ENCODE assay signal across 1 cellular context in genomic region chr4:145125396-145125795, GRCh38.
TF ChIP-seq lines count a peak whose summit lies in the region.

No MANE protein-coding gene starts in this region.

TF ChIP-seq in GM12878, 131 proteins besides CTCF, POLR2A, EP300 and RAD21:
- TF ChIP-seq CHD2 (IDR thresholded peaks at IDR 0.05; ENCODE audit: borderline replicate concordance, low read depth, low read length) (no peak), SRF (IDR thresholded peaks at IDR 0.05; ENCODE audit: low read depth in 2 of 2, low read length in 2 of 2) (no peak), SIX5 (IDR thresholded peaks at IDR 0.05; ENCODE audit: low read depth, low read length, severe bottlenecking) (no peak), ZNF24 (IDR thresholded peaks at IDR 0.05) (no peak)
- TF ChIP-seq, protein P1, sequence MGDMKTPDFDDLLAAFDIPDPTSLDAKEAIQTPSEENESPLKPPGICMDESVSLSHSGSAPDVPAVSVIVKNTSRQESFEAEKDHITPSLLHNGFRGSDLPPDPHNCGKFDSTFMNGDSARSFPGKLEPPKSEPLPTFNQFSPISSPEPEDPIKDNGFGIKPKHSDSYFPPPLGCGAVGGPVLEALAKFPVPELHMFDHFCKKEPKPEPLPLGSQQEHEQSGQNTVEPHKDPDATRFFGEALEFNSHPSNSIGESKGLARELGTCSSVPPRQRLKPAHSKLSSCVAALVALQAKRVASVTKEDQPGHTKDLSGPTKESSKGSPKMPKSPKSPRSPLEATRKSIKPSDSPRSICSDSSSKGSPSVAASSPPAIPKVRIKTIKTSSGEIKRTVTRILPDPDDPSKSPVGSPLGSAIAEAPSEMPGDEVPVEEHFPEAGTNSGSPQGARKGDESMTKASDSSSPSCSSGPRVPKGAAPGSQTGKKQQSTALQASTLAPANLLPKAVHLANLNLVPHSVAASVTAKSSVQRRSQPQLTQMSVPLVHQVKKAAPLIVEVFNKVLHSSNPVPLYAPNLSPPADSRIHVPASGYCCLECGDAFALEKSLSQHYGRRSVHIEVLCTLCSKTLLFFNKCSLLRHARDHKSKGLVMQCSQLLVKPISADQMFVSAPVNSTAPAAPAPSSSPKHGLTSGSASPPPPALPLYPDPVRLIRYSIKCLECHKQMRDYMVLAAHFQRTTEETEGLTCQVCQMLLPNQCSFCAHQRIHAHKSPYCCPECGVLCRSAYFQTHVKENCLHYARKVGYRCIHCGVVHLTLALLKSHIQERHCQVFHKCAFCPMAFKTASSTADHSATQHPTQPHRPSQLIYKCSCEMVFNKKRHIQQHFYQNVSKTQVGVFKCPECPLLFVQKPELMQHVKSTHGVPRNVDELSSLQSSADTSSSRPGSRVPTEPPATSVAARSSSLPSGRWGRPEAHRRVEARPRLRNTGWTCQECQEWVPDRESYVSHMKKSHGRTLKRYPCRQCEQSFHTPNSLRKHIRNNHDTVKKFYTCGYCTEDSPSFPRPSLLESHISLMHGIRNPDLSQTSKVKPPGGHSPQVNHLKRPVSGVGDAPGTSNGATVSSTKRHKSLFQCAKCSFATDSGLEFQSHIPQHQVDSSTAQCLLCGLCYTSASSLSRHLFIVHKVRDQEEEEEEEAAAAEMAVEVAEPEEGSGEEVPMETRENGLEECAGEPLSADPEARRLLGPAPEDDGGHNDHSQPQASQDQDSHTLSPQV (IDR thresholded peaks at IDR 0.05), result no peak
